Comparison of ENCODE assay signal across 14 cellular contexts in the genomic region with DNA sequence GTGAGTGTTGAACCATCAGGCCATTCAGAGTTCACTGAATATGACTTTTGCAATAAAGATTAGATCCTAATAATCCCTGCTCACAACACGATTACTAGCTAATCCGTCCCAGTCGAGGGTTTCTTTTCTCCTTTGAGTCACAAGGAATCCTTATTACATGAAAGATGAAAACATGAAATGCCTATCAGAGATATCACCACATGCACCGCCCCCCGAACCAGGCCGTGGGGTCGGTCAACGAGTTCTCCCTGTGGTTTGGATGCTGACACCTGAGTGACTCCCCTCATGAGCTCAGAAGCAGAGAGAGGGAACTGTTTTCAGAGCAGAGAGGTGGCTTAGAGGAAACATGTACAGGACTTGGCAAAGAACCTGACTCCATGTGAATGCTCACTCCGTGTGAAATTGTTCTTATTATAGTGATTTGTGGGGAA.
A peak's percentile ranks its signal among the peaks of the same experiment; 100 is the strongest.
DNase-seq lines count a peak whose midpoint lies in the region; ATAC-seq and TF ChIP-seq lines count a peak whose summit lies in the region.
"Had no signal": no experiment of that assay in that cellular context is flagged by ENCODE, and none has a peak within 500 bp of the region (broad histone marks: within the 10 kb centered on the region; RNA-seq: fewer than 3 reads in every experiment).

No MANE protein-coding gene starts in this region.

- TF ChIP-seq CTCF in retinal pigment epithelial cell (conservative IDR thresholded peaks at IDR 0.05; ENCODE audit: low read depth, low read length) (no peak), CD14-positive monocyte (IDR thresholded peaks at IDR 0.05) (no peak)

- no peaks in the 10 kb centered on the region for H3K27me3 Mint-ChIP-seq in CD4-positive, alpha-beta memory T cell
- no peaks in the 10 kb centered on the region for H3K27me3 Mint-ChIP-seq in T-helper 1 cell treated with Interleukin-12 subunit alpha and Interleukin-12 subunit beta and Interleukin-4 antibody, amounts not matched to agents 30 μg/mL and 1 μg/mL, for 36 hours (ENCODE audit: low read depth)
- peaks cover 0 to 1% (median 1%) of the 10 kb centered on the region in 3 donors for H3K27me3 Mint-ChIP-seq in CD14-positive monocyte (ENCODE audit: low read depth in 3 of 3)

- intact Hi-C loops in CD4-positive, alpha-beta memory T cell (cut with micrococcal nuclease): loop anchor here (1.0 to 2.0 kb wide), 9 partner anchors 17 to 306 kb away; no protein-coding TSS in a partner anchor
- intact Hi-C loops in CD14-positive monocyte (cut with micrococcal nuclease): no loop called here

- no peaks in the 10 kb centered on the region for H3K36me3 ChIP-seq in CD4-positive, alpha-beta memory T cell (ENCODE audit: insufficient read depth, low read length)

- peak in 1 of 5 donors; percentile 72 for DNase-seq in CD4-positive, alpha-beta memory T cell
- no peak for DNase-seq in activated naive CD4-positive, alpha-beta T cell treated with anti-CD3 and anti-CD28 coated beads, Interleukin-2, amount 50 U/mL, for 72 hours (ENCODE audit: low spot score in 2 of 2)
- DNase-seq in retinal pigment epithelial cell (ENCODE audit: low read depth): peak; percentile 86
- no peak for DNase-seq in CD14-positive monocyte (ENCODE audit: low spot score)
- no peak for DNase-seq in DMS79 treated with DMSO at 0.1 percent for 48 hours (lab: John Stamatoyannopoulos, UW)
- DNase-seq in medulla oblongata (ENCODE audit: extremely low spot score): no peak
- no peak for DNase-seq in G401 (ENCODE audit: low spot score)
- DNase-seq: Caco-2, MV-4-11, NCI-H524 treated with DMSO at 0.1 percent for 48 hours, SHP77 had no signal

- H3K4me1 Mint-ChIP-seq in CD4-positive, alpha-beta memory T cell: peaks cover 65 to 92% (median 79%) of the 10 kb centered on the region in 4 donors
- peaks cover 80% of the 10 kb centered on the region for H3K4me1 Mint-ChIP-seq in T-helper 1 cell treated with Interleukin-12 subunit alpha and Interleukin-12 subunit beta and Interleukin-4 antibody, amounts not matched to agents 30 μg/mL and 1 μg/mL, for 36 hours (ENCODE audit: low read depth)
- H3K4me1 Mint-ChIP-seq in CD14-positive monocyte: peaks cover 13% of the 10 kb centered on the region
- H3K4me1 Mint-ChIP-seq: WTC11 had no signal

- peak overlapping the region; percentile 92 for H3K27ac ChIP-seq in CD4-positive, alpha-beta memory T cell (ENCODE audit: low read depth, low read length)

- POLR2A ChIA-PET in CD4-positive, alpha-beta memory T cell (lab: Charles Lee; ENCODE audit: partially characterized antibody): interaction anchor here (0.9 to 21.6 kb wide), 23 partner anchors 10 to 305 kb away, joined by 3 to 541 read pairs (median 10); no protein-coding TSS in a partner anchor

- H3K9me3 ChIP-seq in CD4-positive, alpha-beta memory T cell (ENCODE audit: control insufficient read depth in 1 of 2, low read length in 2 of 2): no peaks in the 10 kb centered on the region
- H3K9me3 ChIP-seq: Caco-2 had no signal

- peak overlapping the region; percentile 87 to 99 (median 97) for H3K27ac Mint-ChIP-seq in CD4-positive, alpha-beta memory T cell
- peak overlapping the region; percentile 95 for H3K27ac Mint-ChIP-seq in T-helper 1 cell treated with Interleukin-12 subunit alpha and Interleukin-12 subunit beta and Interleukin-4 antibody, amounts not matched to agents 30 μg/mL and 1 μg/mL, for 36 hours
- H3K27ac Mint-ChIP-seq in activated naive CD4-positive, alpha-beta T cell treated with anti-CD3 and anti-CD28 coated beads, Interleukin-2, amount 50 U/mL, for 72 hours: peak overlapping the region; percentile 95 to 98
- H3K27ac Mint-ChIP-seq in CD14-positive monocyte: peak overlapping the region in 1 of 7 donors; percentile 28
- H3K27ac Mint-ChIP-seq: WTC11 had no signal

- no peaks in the 10 kb centered on the region for H3K27me3 ChIP-seq in CD4-positive, alpha-beta memory T cell (ENCODE audit: insufficient read depth, low read length)

- CTCF ChIA-PET in CD4-positive, alpha-beta memory T cell (lab: Charles Lee; ENCODE audit: partially characterized antibody): interaction anchor here (0.8 to 6.3 kb wide), 45 partner anchors 11 to 508 kb away, joined by 3 to 88 read pairs (median 6); no protein-coding TSS in a partner anchor

- H3K4me1 ChIP-seq in CD4-positive, alpha-beta memory T cell (ENCODE audit: insufficient read depth, low read length): peaks cover 83% of the 10 kb centered on the region
- H3K4me1 ChIP-seq: Caco-2 had no signal

- peaks cover 0 to 4% (median 0%) of the 10 kb centered on the region in 8 donors for H3K9me3 Mint-ChIP-seq in CD4-positive, alpha-beta memory T cell
- H3K9me3 Mint-ChIP-seq in T-helper 1 cell treated with Interleukin-12 subunit alpha and Interleukin-12 subunit beta and Interleukin-4 antibody, amounts not matched to agents 30 μg/mL and 1 μg/mL, for 36 hours: peaks cover 4% of the 10 kb centered on the region
- H3K9me3 Mint-ChIP-seq in activated naive CD4-positive, alpha-beta T cell treated with anti-CD3 and anti-CD28 coated beads, Interleukin-2, amount 50 U/mL, for 72 hours: peaks cover 3 to 5% of the 10 kb centered on the region in 2 donors
- H3K9me3 Mint-ChIP-seq in CD14-positive monocyte: no peaks in the 10 kb centered on the region
- H3K9me3 Mint-ChIP-seq: WTC11 had no signal

- peaks cover 0 to 3% of the 10 kb centered on the region in 2 donors for H3K36me3 Mint-ChIP-seq in CD4-positive, alpha-beta memory T cell
- H3K36me3 Mint-ChIP-seq in T-helper 1 cell treated with Interleukin-12 subunit alpha and Interleukin-12 subunit beta and Interleukin-4 antibody, amounts not matched to agents 30 μg/mL and 1 μg/mL, for 36 hours (ENCODE audit: low read depth): peaks cover 14% of the 10 kb centered on the region
- H3K36me3 Mint-ChIP-seq in activated naive CD4-positive, alpha-beta T cell treated with anti-CD3 and anti-CD28 coated beads, Interleukin-2, amount 50 U/mL, for 72 hours: peaks cover 8 to 17% of the 10 kb centered on the region in 2 donors
- H3K36me3 Mint-ChIP-seq in CD14-positive monocyte: no peaks in the 10 kb centered on the region
- H3K36me3 Mint-ChIP-seq: WTC11 had no signal

- peak overlapping the region in 1 of 2 donors; percentile 17 for H3K4me3 ChIP-seq in CD4-positive, alpha-beta memory T cell (ENCODE audit: low read length in 2 of 2)
- H3K4me3 ChIP-seq in retinal pigment epithelial cell (ENCODE audit: low read length): no peak overlapping the region

- peak overlapping the region in 7 of 8 donors; percentile 28 to 78 (median 63) for H3K4me3 Mint-ChIP-seq in CD4-positive, alpha-beta memory T cell
- peak overlapping the region; percentile 73 for H3K4me3 Mint-ChIP-seq in T-helper 1 cell treated with Interleukin-12 subunit alpha and Interleukin-12 subunit beta and Interleukin-4 antibody, amounts not matched to agents 30 μg/mL and 1 μg/mL, for 36 hours
- H3K4me3 Mint-ChIP-seq in CD14-positive monocyte: no peak overlapping the region
- H3K4me3 Mint-ChIP-seq: WTC11 had no signal

- in situ Hi-C loops in G401 (cut with HindIII; ENCODE audit: low sequenced_read_pairs): no loop called here

- peak; percentile 16 to 23 for ATAC-seq in activated naive CD4-positive, alpha-beta T cell treated with anti-CD3 and anti-CD28 coated beads, Interleukin-2, amount 50 U/mL, for 72 hours
- ATAC-seq: left lobe of liver had no signal

Comparison
In these comparisons a context has a peak if more than half of its experiments do, and no peak if none do; other contexts are left out.
1. H3K4me3 Mint-ChIP-seq: peak in CD4-positive, alpha-beta memory T cell (7 of 8) and T-helper 1 cell treated with Interleukin-12 subunit alpha and Interleukin-12 subunit beta and Interleukin-4 antibody, amounts not matched to agents 30 μg/mL and 1 μg/mL, for 36 hours (single experiment); none in CD14-positive monocyte (0 of 2).